Comparison of ENCODE assay signal across 10 cellular contexts in the genomic region with DNA sequence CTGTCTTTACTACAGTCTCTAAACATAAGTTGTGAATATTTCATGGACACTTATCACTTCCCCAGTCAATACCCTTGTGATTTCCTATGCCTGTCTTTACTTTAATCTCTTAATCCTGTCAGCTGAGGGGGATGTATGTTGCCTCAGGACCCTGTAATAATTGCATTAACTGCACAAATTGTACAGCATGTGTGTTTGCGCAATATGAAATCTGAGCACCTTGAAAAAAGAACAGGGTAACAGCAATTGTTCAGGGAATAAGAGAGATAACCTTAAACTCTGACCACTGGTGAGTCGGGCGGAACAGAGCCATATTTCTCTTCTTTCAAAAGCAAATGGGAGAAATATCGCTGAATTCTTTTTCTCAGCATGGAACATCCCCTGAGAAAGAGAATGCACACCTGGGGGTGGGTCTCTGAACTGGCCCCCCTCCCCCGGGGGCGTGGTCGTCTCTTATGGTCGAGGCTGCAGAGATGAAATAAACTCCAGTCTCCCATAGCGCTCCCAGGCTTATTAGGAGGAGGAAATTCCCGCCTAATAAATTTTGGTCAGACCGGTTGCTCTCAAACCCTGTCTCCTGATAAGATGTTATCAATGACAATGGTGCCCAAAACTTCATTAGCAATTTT. TPM values are rescaled to one million over a fixed set of nuclear protein-coding genes. Genes with fewer than 3 reads are reported as not detected.
DNase-seq lines count a peak whose midpoint lies in the region; ATAC-seq, FAIRE-seq and TF ChIP-seq lines count a peak whose summit lies in the region.
"Not testable (repeated sequence)": the region's sequence is repeated elsewhere in the genome, so short reads cannot be mapped to it uniquely, and the experiment has no call there.
"Had no signal": no experiment of that assay in that cellular context is flagged by ENCODE, and none has a peak within 500 bp of the region (broad histone marks: within the 10 kb centered on the region; RNA-seq: fewer than 3 reads in every experiment).

No MANE protein-coding gene starts in this region.

- BruUV-seq in K562 (replicated peaks; lab: Mats Ljungman, UMichigan), result not testable (repeated sequence)

- H3F3A ChIP-seq in GM23338 (replicated peaks; ENCODE audit: low read depth), result peaks cover 29% of the 10 kb centered on the region

- peak overlapping the region; percentile 98 for H3K27ac Mint-ChIP-seq in GM23338

- ATAC-seq in GM23338, K562, Right ventricle myocardium inferior: not testable (repeated sequence)

- TF ChIP-seq RAD21 in Ishikawa (IDR thresholded peaks at IDR 0.05; ENCODE audit: low read depth); K562 (CRISPR knock-in tag; conservative IDR thresholded peaks at IDR 0.05 in 1 of 2, IDR thresholded peaks at IDR 0.05 in 1 of 2): not testable (repeated sequence)

- not testable (repeated sequence) for FAIRE-seq in K562 (lab: Jason Lieb, UNC)

- 10% methylated on average over 2 of the region's 11 CpGs for WGBS in K562 (ENCODE audit: insufficient coverage, low coverage, missing lambda C conversion rate)

- H4K20me1 ChIP-seq in GM23338 (replicated peaks; ENCODE audit: insufficient read depth); K562 (replicated peaks; ENCODE audit: control insufficient read depth, insufficient read depth, low read length): not testable (repeated sequence)

- H3K9me1 ChIP-seq in K562 (ENCODE audit: control insufficient read depth, insufficient read depth, low read length), result not testable (repeated sequence)

- not testable (repeated sequence) for H3K36me3 ChIP-seq in GM23338 (ENCODE audit: insufficient read depth); HUES6 (ENCODE audit: control insufficient read depth, insufficient read depth, low read length); K562 (ENCODE audit: control insufficient read depth, insufficient read depth, low read length)

- H3K4me1 ChIP-seq in GM23338 (ENCODE audit: insufficient read depth) (peaks cover 44% of the 10 kb centered on the region), HUES6 (ENCODE audit: control insufficient read depth, insufficient read depth, low read length) (peaks cover 44% of the 10 kb centered on the region), K562 (replicated peaks in 1 of 2; ENCODE audit: control insufficient read depth in 2 of 2, insufficient read depth in 2 of 2, low read length in 2 of 2) (peaks cover 8 to 14% of the 10 kb centered on the region in 2 experiments; a peak in 4 of 5 replicates)

- peaks cover 23% of the 10 kb centered on the region for H3K27me3 Mint-ChIP-seq in GM23338 (ENCODE audit: insufficient read depth, low read depth, poor library complexity)

- not testable (repeated sequence) for H3K9me3 ChIP-seq in HUES6 (ENCODE audit: control insufficient read depth, insufficient read depth, low read depth, low read length); K562 (replicated peaks; ENCODE audit: control insufficient read depth, insufficient read depth, low read depth, low read length)

- H3K4me1 Mint-ChIP-seq in GM23338, result peaks cover 49% of the 10 kb centered on the region

- not testable (repeated sequence) for H3K9me3 Mint-ChIP-seq in GM23338

- H3K4me2 ChIP-seq in GM23338, result peak overlapping the region; percentile 67
- not testable (repeated sequence) for H3K4me2 ChIP-seq in K562 (ENCODE audit: insufficient read depth, low read length)

- TF ChIP-seq EP300 in Ishikawa (IDR thresholded peaks at IDR 0.05; ENCODE audit: borderline replicate concordance); K562 (IDR thresholded peaks at IDR 0.05; ENCODE audit: low read length): not testable (repeated sequence)

- TF ChIP-seq CTCF in GM23338 (conservative IDR thresholded peaks at IDR 0.05; ENCODE audit: low read depth in 2 of 2); K562 (IDR thresholded peaks at IDR 0.05 in 2 of 3, conservative IDR thresholded peaks at IDR 0.05 in 1 of 3; ENCODE audit: insufficient read depth in 2 of 3, low read depth in 1 of 3, low read length in 3 of 3): not testable (repeated sequence)

- intact Hi-C loops in K562 (cut with micrococcal nuclease); Right ventricle myocardium inferior (cut with DNase I): not testable (repeated sequence)

- peaks cover 15% of the 10 kb centered on the region; the same call in 2 of the 3 replicates for H3K36me3 Mint-ChIP-seq in GM23338 (ENCODE audit: low read depth)

- H3K79me2 ChIP-seq in GM23338 (replicated peaks; ENCODE audit: insufficient read depth); K562 (ENCODE audit: control insufficient read depth, insufficient read depth, low read length): not testable (repeated sequence)

- H3K4me3 ChIP-seq in GM23338, result peak overlapping the region; percentile 36
- H3K4me3 ChIP-seq in HUES6 (ENCODE audit: low read depth, low read length); K562: not testable (repeated sequence)

- H3K9ac ChIP-seq in HUES6 (ENCODE audit: low read length), result peak overlapping the region; percentile 63
- not testable (repeated sequence) for H3K9ac ChIP-seq in K562 (ENCODE audit: insufficient read depth in 1 of 2, low read depth in 2 of 2, low read length in 2 of 2)

- H3K27ac ChIP-seq in GM23338 (ENCODE audit: low read depth), result peak overlapping the region; percentile 93
- peak overlapping the region; percentile 74; the same call in 1 of the 2 replicates for H3K27ac ChIP-seq in HUES6 (ENCODE audit: low read depth, low read length)
- H3K27ac ChIP-seq in K562 (ENCODE audit: extremely low read depth, low read depth, low read length), result not testable (repeated sequence)

- H2AFZ ChIP-seq in GM23338; K562 (ENCODE audit: low read depth, low read length): not testable (repeated sequence)

- POLR2A ChIA-PET in K562 (lab: Yijun Ruan, JAX), result not testable (repeated sequence)

- TF ChIP-seq POLR2A in K562 (conservative IDR thresholded peaks at IDR 0.05), result not testable (repeated sequence)

- CTCF ChIA-PET in K562 (lab: Yijun Ruan, JAX; ENCODE audit: low intra/inter-chr PET ratio), result not testable (repeated sequence)

- H3K9me2 ChIP-seq in GM23338 (ENCODE audit: insufficient read depth), result not testable (repeated sequence)

- H3K27me3 ChIP-seq in GM23338 (ENCODE audit: insufficient read depth); HUES6 (ENCODE audit: control insufficient read depth, insufficient read depth, low read length): not testable (repeated sequence)
- peaks cover 0 to 24% of the 10 kb centered on the region in 2 experiments; a peak in 2 of 5 replicates for H3K27me3 ChIP-seq in K562 (ENCODE audit: control insufficient read depth in 2 of 2, insufficient read depth in 2 of 2, low read length in 2 of 2)

- in situ Hi-C loops in K562 (cut with MboI), result not testable (repeated sequence)

- H3K4me3 Mint-ChIP-seq in GM23338, result peak overlapping the region; percentile 25; the same call in 2 of the 3 replicates

- not testable (repeated sequence) for DNase-seq in GM23338 (ENCODE audit: low spot score); K562 (ENCODE audit: extremely low read depth in 1 of 4, low spot score in 3 of 4)
- DNase-seq in NCI-H524 treated with DMSO at 0.1 percent for 48 hours (lab: John Stamatoyannopoulos, UW), result peak; percentile 1
- DNase-seq in NCI-H82 treated with DMSO at 0.1 percent for 48 hours (lab: John Stamatoyannopoulos, UW; ENCODE audit: unreplicated experiment), result peak; percentile 51
- DNase-seq in Right ventricle myocardium inferior (ENCODE audit: missing footprints), result peak; percentile 17
- peak; percentile 32 for DNase-seq in left kidney (ENCODE audit: low read depth, low spot score)

TF ChIP-seq in GM23338, 12 proteins besides CTCF, POLR2A, EP300 and RAD21:
- peak; percentile 48; the same call in 1 of the 2 replicates for TF ChIP-seq NANOG (IDR thresholded peaks at IDR 0.05; ENCODE audit: borderline replicate concordance)

TF ChIP-seq in Ishikawa, 13 proteins besides CTCF, POLR2A, EP300 and RAD21:
- peak; percentile 97 for TF ChIP-seq CEBPB (IDR thresholded peaks at IDR 0.05)

TF ChIP-seq in K562, 482 proteins besides CTCF, POLR2A, EP300 and RAD21:
- TF ChIP-seq CEBPB (tag; IDR thresholded peaks at IDR 0.05) (peak; percentile 66), CEBPG (CRISPR knock-in tag; IDR thresholded peaks at IDR 0.05) (0 out of 2 replicates have a peak, but pooled peaks have one; percentile 7)
- not testable (repeated sequence) for TF ChIP-seq CEBPG (tag; conservative IDR thresholded peaks at IDR 0.05 in 1 of 2, IDR thresholded peaks at IDR 0.05 in 1 of 2)

RNA-seq across cellular contexts. Expression of a gene that starts 19.4 kb away (rescaled TPM):
- 78.1 and 89.4 TPM in 2 replicates for total RNA-seq in GM23338 (2014; rRNA removed; shearing (Covaris generic))
- polyA plus RNA-seq in GM23338 (2016; fragmentation: Nextera tagmentation; extraction: Ambion mirVana) (44.2 and 47.1 TPM in 2 replicates), K562 (2011; rRNA removed) (not detected in 2 replicates), K562 (2014; fragmentation: Illumina TruSeq; extraction: Trizol) (not detected in 2 replicates), K562 (2014; fragmentation: Nextera tagmentation; extraction: Ambion mirVana) (not detected), K562 (2014; rRNA removed) (not detected in 2 replicates)
- total RNA-seq in K562 (2011; cell fraction: chromatin; rRNA removed; ENCODE audit: low replicate concordance), result not detected in 2 replicates
- not detected in 2 replicates for total RNA-seq in K562 (2011; cell fraction: nucleolus; rRNA removed)
- total RNA-seq in K562 (2011; cell fraction: nucleoplasm; rRNA removed), result not detected in 2 replicates
- total RNA-seq in K562 (2014; rRNA removed) (not detected in 2 replicates), K562 (2014; rRNA removed; fragmentation: Illumina TruSeq; extraction: Trizol) (not detected in 2 replicates), K562 (2015; rRNA removed; fragmentation: Illumina TruSeq; extraction: Trizol) (not detected in 2 replicates), K562 (2021) (0.20 and 0.69 TPM in 2 replicates), Right ventricle myocardium inferior (9.1 TPM)
- polyA plus RNA-seq in K562 (2011; cell fraction: cytosol; rRNA removed), result not detected in 2 replicates
- polyA plus RNA-seq in K562 (2011; cell fraction: nucleus; rRNA removed), result 0.09 TPM in 1 of 2 replicates, not detected in the other
- not detected in 2 replicates for polyA plus RNA-seq in K562 (2012)
- not detected in 2 replicates for polyA minus RNA-seq in K562 (2011; rRNA and poly(A)+ RNA removed)
- not detected in 2 replicates for polyA minus RNA-seq in K562 (2011; cell fraction: cytosol; rRNA and poly(A)+ RNA removed)
- polyA minus RNA-seq in K562 (2011; cell fraction: nucleus; rRNA and poly(A)+ RNA removed), result not detected in 2 replicates
- total RNA-seq: CD4-positive, CD25-positive, alpha-beta regulatory T cell; GM23248 had no signal
- polyA plus RNA-seq: CD4-positive, CD25-positive, alpha-beta regulatory T cell; GM23248 had no signal
